Comparison of ENCODE assay signal across 11 cellular contexts in genomic region chr20:9919271-9920014, GRCh38.
DNase-seq lines count a peak whose midpoint lies in the region; ATAC-seq lines count a peak whose summit lies in the region.
"Had no signal": no experiment of that assay in that cellular context is flagged by ENCODE, and none has a peak within 500 bp of the region (broad histone marks: within the 10 kb centered on the region; RNA-seq: fewer than 3 reads in every experiment).

No MANE protein-coding gene starts in this region.

- DNase-seq in pons (ENCODE audit: low spot score) (peak; percentile 40), NCI-H510A (lab: John Stamatoyannopoulos, UW) (no peak), NCI-H2196 treated with DMSO at 0.1 percent for 48 hours (lab: John Stamatoyannopoulos, UW; ENCODE audit: unreplicated experiment) (no peak)
- no peak for DNase-seq in activated naive CD8-positive, alpha-beta T cell treated with anti-CD3 and anti-CD28 coated beads, Interleukin-2, amount 50 U/mL, for 24 hours
- DNase-seq in stimulated activated naive CD4-positive, alpha-beta T cell treated with Interleukin-2 at 50 U/mL for 16 hours (lab: John Stamatoyannopoulos, UW): no peak
- DNase-seq: DMS79 treated with DMSO at 0.1 percent for 48 hours, kidney glomerular epithelial cell, SJCRH30 had no signal

- no peaks in the 10 kb centered on the region for H3K4me1 Mint-ChIP-seq in activated naive CD8-positive, alpha-beta T cell treated with anti-CD3 and anti-CD28 coated beads, Interleukin-2, amount 50 U/mL, for 24 hours

- H3K4me3 Mint-ChIP-seq in activated naive CD8-positive, alpha-beta T cell treated with anti-CD3 and anti-CD28 coated beads, Interleukin-2, amount 50 U/mL, for 24 hours: no peak overlapping the region

- ATAC-seq in GM19025 (IDR thresholded peaks at IDR 0.05; ENCODE audit: low read depth, unreplicated experiment) (peak; percentile 74), HG02623 (IDR thresholded peaks at IDR 0.05; ENCODE audit: unreplicated experiment) (peak; percentile 78), HG03460 (IDR thresholded peaks at IDR 0.05; ENCODE audit: unreplicated experiment) (peak; percentile 81)
- ATAC-seq in activated naive CD8-positive, alpha-beta T cell treated with anti-CD3 and anti-CD28 coated beads, Interleukin-2, amount 50 U/mL, for 24 hours: no peak

- H3K36me3 Mint-ChIP-seq in activated naive CD8-positive, alpha-beta T cell treated with anti-CD3 and anti-CD28 coated beads, Interleukin-2, amount 50 U/mL, for 24 hours (ENCODE audit: low read depth): no peaks in the 10 kb centered on the region

- no peaks in the 10 kb centered on the region for H3K9me3 Mint-ChIP-seq in activated naive CD8-positive, alpha-beta T cell treated with anti-CD3 and anti-CD28 coated beads, Interleukin-2, amount 50 U/mL, for 24 hours

- no peak overlapping the region for H3K27ac Mint-ChIP-seq in activated naive CD8-positive, alpha-beta T cell treated with anti-CD3 and anti-CD28 coated beads, Interleukin-2, amount 50 U/mL, for 24 hours

- no peaks in the 10 kb centered on the region for H3K27me3 Mint-ChIP-seq in activated naive CD8-positive, alpha-beta T cell treated with anti-CD3 and anti-CD28 coated beads, Interleukin-2, amount 50 U/mL, for 24 hours
